22 cellular contexts compared by ENCODE assay signal in the genomic region with DNA sequence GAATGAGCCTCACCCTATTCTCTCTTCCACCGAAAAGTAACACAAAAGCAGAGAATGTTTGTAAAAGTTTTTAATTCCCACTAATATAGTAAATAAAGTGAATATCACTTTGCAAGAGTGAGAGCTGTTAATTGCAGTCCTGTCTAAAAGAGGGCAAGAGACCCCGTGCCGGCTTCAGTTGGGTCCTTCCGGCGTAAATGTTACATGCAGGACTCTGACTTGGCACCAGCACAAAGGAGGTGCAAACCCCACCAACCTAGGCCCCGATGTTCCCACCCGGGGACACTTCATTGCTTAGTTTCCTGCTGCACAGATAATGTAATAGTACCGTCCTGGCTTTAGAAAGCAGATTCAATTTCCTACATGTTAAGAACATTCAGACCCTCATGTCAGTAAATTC.
"Had no signal": no experiment of that assay in that cellular context is flagged by ENCODE, and none has a peak within 500 bp of the region (broad histone marks: within the 10 kb centered on the region; RNA-seq: fewer than 3 reads in every experiment).

No MANE protein-coding gene starts in this region.

- H3K27me3 Mint-ChIP-seq: activated CD8-positive, alpha-beta memory T cell treated with anti-CD3 and anti-CD28 coated beads, Interleukin-2, amount 10 ng/mL, durations not matched to agents 7 days and 5 days; T-cell had no signal

- H3K9me3 Mint-ChIP-seq: T-cell had no signal

- H3K27me3 ChIP-seq: cardiac muscle cell, dorsolateral prefrontal cortex, gastroesophageal sphincter, neutrophil, right atrium auricular region, suprapubic skin had no signal

- H3K4me3 Mint-ChIP-seq: activated CD8-positive, alpha-beta memory T cell treated with anti-CD3 and anti-CD28 coated beads, Interleukin-2, amount 10 ng/mL, durations not matched to agents 7 days and 5 days; T-cell had no signal

- H3K27ac ChIP-seq: cardiac muscle cell, gastroesophageal sphincter, neutrophil, right atrium auricular region, SK-N-MC, suprapubic skin had no signal

- FAIRE-seq: islet of Langerhans, small intestine had no signal

- H3K4me3 ChIP-seq: cardiac muscle cell, dorsolateral prefrontal cortex, gastroesophageal sphincter, lung, right atrium auricular region, SK-N-MC, suprapubic skin had no signal

- ATAC-seq: activated CD8-positive, alpha-beta memory T cell treated with anti-CD3 and anti-CD28 coated beads, Interleukin-2, amount 10 ng/mL, durations not matched to agents 7 days and 5 days; gastroesophageal sphincter; left colon; T-cell had no signal

- H3K9me3 ChIP-seq: gastroesophageal sphincter, neutrophil, right atrium auricular region, suprapubic skin had no signal

- H3K4me1 ChIP-seq: gastroesophageal sphincter, right atrium auricular region, suprapubic skin had no signal

- H3K4me1 Mint-ChIP-seq: activated CD8-positive, alpha-beta memory T cell treated with anti-CD3 and anti-CD28 coated beads, Interleukin-2, amount 10 ng/mL, durations not matched to agents 7 days and 5 days; T-cell had no signal

- H3K27ac Mint-ChIP-seq: activated CD8-positive, alpha-beta memory T cell treated with anti-CD3 and anti-CD28 coated beads, Interleukin-2, amount 10 ng/mL, durations not matched to agents 7 days and 5 days; T-cell had no signal

- DNase-seq: activated CD4-positive, alpha-beta T cell treated with anti-CD3 and anti-CD28 coated beads for 1 hour; activated CD4-positive, alpha-beta T cell treated with anti-CD3 and anti-CD28 coated beads, Interleukin-2, amount 50 U/mL, for 4 hours; activated CD8-positive, alpha-beta memory T cell treated with anti-CD3 and anti-CD28 coated beads, Interleukin-2, amount 10 ng/mL, durations not matched to agents 7 days and 5 days; activated naive CD4-positive, alpha-beta T cell treated with Interleukin-2 at 50 U/mL for 16 hours; dorsolateral prefrontal cortex; erythroblast; left colon; midbrain; small intestine; stimulated activated CD4-positive, alpha-beta T cell treated with anti-CD3 and anti-CD28 coated beads, Interleukin-4, amount 100 ng/mL, for 24 hours; stimulated activated naive CD4-positive, alpha-beta T cell treated with Interleukin-2 at 50 U/mL for 16 hours; T-cell; T1000; trophoblast cell had no signal
